In the genomic region with DNA sequence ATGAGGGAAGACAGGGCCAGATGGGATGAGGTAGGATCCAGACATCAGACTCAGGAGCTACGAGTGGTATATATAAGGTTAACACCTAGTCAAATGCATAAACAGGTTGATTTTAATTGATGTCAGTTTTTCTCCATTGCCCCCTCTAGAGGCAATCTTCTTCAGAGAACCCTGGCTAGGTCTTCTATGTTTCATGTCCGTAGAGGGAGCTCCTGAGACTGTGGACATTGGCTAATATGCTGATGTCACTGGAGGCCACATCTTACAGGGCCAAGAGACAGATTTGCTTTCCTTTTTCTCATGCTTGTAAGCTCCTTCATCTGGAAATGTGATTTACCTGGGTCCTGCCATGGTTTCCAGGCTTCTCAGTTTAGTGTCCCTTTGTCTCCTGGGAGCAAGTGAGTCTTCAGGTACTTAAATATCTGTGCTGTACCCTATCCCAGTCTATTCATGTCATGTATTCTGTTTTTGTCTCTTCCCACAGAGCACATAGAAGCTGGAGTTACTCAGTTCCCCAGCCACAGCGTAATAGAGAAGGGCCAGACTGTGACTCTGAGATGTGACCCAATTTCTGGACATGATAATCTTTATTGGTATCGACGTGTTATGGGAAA, we compare ENCODE assay signal across 8 cellular contexts.
DNase-seq lines count a peak whose midpoint lies in the region; ATAC-seq and TF ChIP-seq lines count a peak whose summit lies in the region.

No MANE protein-coding gene starts in this region.

- no peaks in the 10 kb centered on the region for H3K9me3 Mint-ChIP-seq in activated CD8-positive, alpha-beta T cell treated with anti-CD3 and anti-CD28 coated beads for 36 hours

- no peak overlapping the region for H3K4me3 ChIP-seq in GM12865 (ENCODE audit: low read depth, low read length)

- H3K36me3 Mint-ChIP-seq in activated CD8-positive, alpha-beta T cell treated with anti-CD3 and anti-CD28 coated beads for 36 hours (ENCODE audit: low read depth), result no peaks in the 10 kb centered on the region

- DNase-seq in Ammon's horn (ENCODE audit: low spot score) (peak; percentile 30), GM12865 (ENCODE audit: low read depth) (peak; percentile 65), HCEC 1CT (peak; percentile 85), LHCN-M2 (ENCODE audit: low read depth) (peak; percentile 86), iPS-NIHi7 (ENCODE audit: extremely low spot score) (peak; percentile 84), C1 segment of cervical spinal cord (lab: John Stamatoyannopoulos, UW) (no peak)
- DNase-seq in activated CD8-positive, alpha-beta T cell treated with anti-CD3 and anti-CD28 coated beads for 36 hours, result no peak
- DNase-seq in stimulated activated CD4-positive, alpha-beta T cell treated with anti-CD3 and anti-CD28 coated beads, Interleukin-2, amount 100 ng/mL, for 24 hours, result no peak

- H3K4me3 Mint-ChIP-seq in activated CD8-positive, alpha-beta T cell treated with anti-CD3 and anti-CD28 coated beads for 36 hours, result peak overlapping the region; percentile 45

- peaks cover 8% of the 10 kb centered on the region for H3K4me1 Mint-ChIP-seq in activated CD8-positive, alpha-beta T cell treated with anti-CD3 and anti-CD28 coated beads for 36 hours (ENCODE audit: low read depth)

- POLR2A ChIA-PET in activated CD8-positive, alpha-beta T cell treated with anti-CD3 and anti-CD28 coated beads for 36 hours (lab: Charles Lee), result no interaction called here

- peak; percentile 79 for ATAC-seq in activated CD8-positive, alpha-beta T cell treated with anti-CD3 and anti-CD28 coated beads for 36 hours

- intact Hi-C loops in activated CD8-positive, alpha-beta T cell treated with anti-CD3 and anti-CD28 coated beads for 36 hours (cut with micrococcal nuclease), result loop anchor here (10.0 kb wide), 1 partner anchor 53 kb away; no protein-coding TSS in a partner anchor

- CTCF ChIA-PET in activated CD8-positive, alpha-beta T cell treated with anti-CD3 and anti-CD28 coated beads for 36 hours (lab: Charles Lee), result interaction anchor here (0.6 to 2.8 kb wide), 26 partner anchors 9 to 627 kb away, joined by 3 to 23 read pairs (median 4); no protein-coding TSS in a partner anchor

- H3K27ac Mint-ChIP-seq in activated CD8-positive, alpha-beta T cell treated with anti-CD3 and anti-CD28 coated beads for 36 hours, result peak overlapping the region; percentile 52

- H3K27me3 Mint-ChIP-seq in activated CD8-positive, alpha-beta T cell treated with anti-CD3 and anti-CD28 coated beads for 36 hours, result no peaks in the 10 kb centered on the region

- TF ChIP-seq CTCF in GM12865 (IDR thresholded peaks at IDR 0.05; ENCODE audit: insufficient read depth, low read depth, low read length, missing control alignments), result peak; percentile 58
- peak; percentile 60 for TF ChIP-seq CTCF in activated CD8-positive, alpha-beta T cell treated with anti-CD3 and anti-CD28 coated beads for 36 hours (IDR thresholded peaks at IDR 0.05)

Comparison
In these comparisons a context has a peak if more than half of its experiments do, and no peak if none do; other contexts are left out.
1. DNase-seq: peak in Ammon's horn (single experiment), GM12865 (single experiment), HCEC 1CT (single experiment), LHCN-M2 (single experiment) and iPS-NIHi7 (single experiment); none in activated CD8-positive, alpha-beta T cell treated with anti-CD3 and anti-CD28 coated beads for 36 hours (single experiment), C1 segment of cervical spinal cord (0 of 14) and stimulated activated CD4-positive, alpha-beta T cell treated with anti-CD3 and anti-CD28 coated beads, Interleukin-2, amount 100 ng/mL, for 24 hours (0 of 2).